26 cellular contexts compared by ENCODE assay signal in genomic region chr17:47212458-47212857, GRCh38. TPM values are rescaled to one million over a fixed set of nuclear protein-coding genes. Genes with fewer than 3 reads are reported as not detected.
"Had no signal": no experiment of that assay in that cellular context is flagged by ENCODE, and none has a peak within 500 bp of the region (broad histone marks: within the 10 kb centered on the region; RNA-seq: fewer than 3 reads in every experiment).

No MANE protein-coding gene starts in this region.

- H3K4me1 Mint-ChIP-seq: natural killer cell had no signal

- H3K9me3 ChIP-seq: adrenal gland, ascending aorta, colonic mucosa, esophagus muscularis mucosa, prostate gland, tibial nerve had no signal

- H3K4me3 Mint-ChIP-seq: activated CD4-positive, alpha-beta T cell treated with anti-CD3 and anti-CD28 coated beads, Interleukin-2, amount 10 ng/mL, durations not matched to agents 24 days and 14 days; activated CD8-positive, alpha-beta memory T cell treated with anti-CD3 and anti-CD28 coated beads, Interleukin-2, amount 10 ng/mL, durations not matched to agents 7 days and 5 days; activated CD8-positive, alpha-beta T cell treated with anti-CD3 and anti-CD28 coated beads for 36 hours; activated naive CD8-positive, alpha-beta T cell; effector memory CD8-positive, alpha-beta T cell; mesothelial cell of epicardium; natural killer cell; stimulated activated naive CD8-positive, alpha-beta T cell treated with anti-CD3 and anti-CD28 coated beads, Interleukin-15, amount 100 ng/mL, for 72 hours; T-helper 2 cell treated with Interferon-gamma antibody and Interleukin-4, amounts not matched to agents 5 μg/mL and 100 μg/mL, for 36 hours had no signal

- H3K27me3 ChIP-seq: adrenal gland, ascending aorta, colonic mucosa, dorsolateral prefrontal cortex, esophagus muscularis mucosa, tibial nerve had no signal

- H3K27ac ChIP-seq: adrenal gland, ascending aorta, colonic mucosa, dorsolateral prefrontal cortex, esophagus muscularis mucosa, prostate gland, tibial nerve, VCaP had no signal

- DNase-seq: activated CD4-positive, alpha-beta T cell treated with anti-CD3 and anti-CD28 coated beads, Interleukin-2, amount 10 ng/mL, durations not matched to agents 24 days and 14 days; activated CD8-positive, alpha-beta memory T cell treated with anti-CD3 and anti-CD28 coated beads, Interleukin-2, amount 10 ng/mL, durations not matched to agents 7 days and 5 days; activated CD8-positive, alpha-beta T cell treated with anti-CD3 and anti-CD28 coated beads for 36 hours; activated gamma-delta T cell treated with Interleukin-2 at 50 U/mL for 16 hours; activated T-cell treated with anti-CD3 and anti-CD28 coated beads for 4 hours; adrenal gland; colonic mucosa; dorsolateral prefrontal cortex; effector memory CD8-positive, alpha-beta T cell; hippocampal formation; kidney glomerular epithelial cell; left ventricle myocardium superior; mammary epithelial cell; natural killer cell; stimulated activated CD4-positive, alpha-beta T cell treated with anti-CD3 and anti-CD28 coated beads, Interleukin-12 subunit alpha, Interleukin-12 subunit beta, amount 100 ng/mL, for 4 hours; stimulated activated CD4-positive, alpha-beta T cell treated with anti-CD3 and anti-CD28 coated beads, Interleukin-4, amount 100 ng/mL, for 4 hours; stimulated activated naive CD8-positive, alpha-beta T cell treated with anti-CD3 and anti-CD28 coated beads, Interleukin-15, amount 100 ng/mL, for 72 hours had no signal

- H3K4me3 ChIP-seq: adrenal gland, ascending aorta, colonic mucosa, dorsolateral prefrontal cortex, esophagus muscularis mucosa, prostate gland, tibial nerve had no signal

- H3K36me3 Mint-ChIP-seq: activated CD8-positive, alpha-beta memory T cell treated with anti-CD3 and anti-CD28 coated beads, Interleukin-2, amount 10 ng/mL, durations not matched to agents 7 days and 5 days; activated naive CD8-positive, alpha-beta T cell; mesothelial cell of epicardium; natural killer cell had no signal

- H3K4me1 ChIP-seq: adrenal gland, ascending aorta, colonic mucosa, prostate gland had no signal

- H3K9me3 Mint-ChIP-seq: activated CD4-positive, alpha-beta T cell treated with anti-CD3 and anti-CD28 coated beads, Interleukin-2, amount 10 ng/mL, durations not matched to agents 24 days and 14 days; activated CD8-positive, alpha-beta T cell treated with anti-CD3 and anti-CD28 coated beads for 36 hours; effector memory CD8-positive, alpha-beta T cell; mesothelial cell of epicardium; natural killer cell; stimulated activated naive CD8-positive, alpha-beta T cell treated with anti-CD3 and anti-CD28 coated beads, Interleukin-15, amount 100 ng/mL, for 72 hours; T-helper 2 cell treated with Interferon-gamma antibody and Interleukin-4, amounts not matched to agents 5 μg/mL and 100 μg/mL, for 36 hours had no signal

- H3K36me3 ChIP-seq: adrenal gland, ascending aorta, colonic mucosa, esophagus muscularis mucosa, prostate gland, tibial nerve had no signal

- H3K27ac Mint-ChIP-seq: activated CD4-positive, alpha-beta T cell treated with anti-CD3 and anti-CD28 coated beads, Interleukin-2, amount 10 ng/mL, durations not matched to agents 24 days and 14 days; activated CD8-positive, alpha-beta memory T cell treated with anti-CD3 and anti-CD28 coated beads, Interleukin-2, amount 10 ng/mL, durations not matched to agents 7 days and 5 days; activated CD8-positive, alpha-beta T cell treated with anti-CD3 and anti-CD28 coated beads for 36 hours; activated naive CD8-positive, alpha-beta T cell; mesothelial cell of epicardium; natural killer cell; stimulated activated naive CD8-positive, alpha-beta T cell treated with anti-CD3 and anti-CD28 coated beads, Interleukin-15, amount 100 ng/mL, for 72 hours; T-helper 2 cell treated with Interferon-gamma antibody and Interleukin-4, amounts not matched to agents 5 μg/mL and 100 μg/mL, for 36 hours had no signal

- H3K27me3 Mint-ChIP-seq: activated CD8-positive, alpha-beta T cell treated with anti-CD3 and anti-CD28 coated beads for 36 hours; activated naive CD8-positive, alpha-beta T cell; effector memory CD8-positive, alpha-beta T cell had no signal

RNA-seq across cellular contexts. Expression of gene MYL4, which starts 3.3 kb away (rescaled TPM):
- total RNA-seq: activated CD4-positive, alpha-beta T cell treated with anti-CD3 and anti-CD28 coated beads, Interleukin-2, amount 10 ng/mL, durations not matched to agents 24 days and 14 days; activated CD8-positive, alpha-beta T cell treated with anti-CD3 and anti-CD28 coated beads for 36 hours; ascending aorta; mammary epithelial cell; osteocyte had no signal
- polyA plus RNA-seq: mammary epithelial cell had no signal

RNA-seq across cellular contexts. Expression of gene ITGB3, which starts 41.2 kb away (rescaled TPM):
- total RNA-seq: activated CD4-positive, alpha-beta T cell treated with anti-CD3 and anti-CD28 coated beads, Interleukin-2, amount 10 ng/mL, durations not matched to agents 24 days and 14 days; activated CD8-positive, alpha-beta T cell treated with anti-CD3 and anti-CD28 coated beads for 36 hours had no signal
